ENCODE assay signal across 19 cellular contexts in genomic region chr7:98321301-98321700, GRCh38.
"Had no signal": no experiment of that assay in that cellular context is flagged by ENCODE, and none has a peak within 500 bp of the region (broad histone marks: within the 10 kb centered on the region; RNA-seq: fewer than 3 reads in every experiment).

No MANE protein-coding gene starts in this region.

- DNase-seq: activated B cell treated with CpG ODN at 0.5 μM for 24 hours; activated CD4-positive, alpha-beta memory T cell treated with anti-CD3 and anti-CD28 coated beads for 36 hours; activated CD4-positive, alpha-beta T cell treated with anti-CD3 and anti-CD28 coated beads for 4 hours; activated naive CD4-positive, alpha-beta T cell; activated naive CD8-positive, alpha-beta T cell treated with anti-CD3 and anti-CD28 coated beads for 36 hours; amniotic stem cell; caudate nucleus; colonic mucosa; foreskin melanocyte; glutamatergic neuron; hippocampal formation; left cardiac atrium; midbrain; nucleus accumbens; stimulated activated CD4-positive, alpha-beta T cell treated with anti-CD3 and anti-CD28 coated beads, Interleukin-12 subunit alpha, Interleukin-12 subunit beta, amount 100 ng/mL, for 4 hours; stimulated activated CD4-positive, alpha-beta T cell treated with anti-CD3 and anti-CD28 coated beads, Interleukin-2, amount 100 ng/mL, for 24 hours; stimulated activated naive CD4-positive, alpha-beta T cell treated with Interleukin-2 at 50 U/mL for 16 hours; uterus had no signal

- H3K4me1 ChIP-seq: colonic mucosa, tibial nerve, uterus had no signal

- H3K9me3 ChIP-seq: colonic mucosa, uterus had no signal

- H3K27me3 ChIP-seq: colonic mucosa, tibial nerve, uterus had no signal

- H3K4me3 ChIP-seq: colonic mucosa, tibial nerve, uterus had no signal

- H3K27ac ChIP-seq: colonic mucosa, tibial nerve, uterus had no signal

- H3K36me3 ChIP-seq: colonic mucosa, uterus had no signal
